In the genomic region with DNA sequence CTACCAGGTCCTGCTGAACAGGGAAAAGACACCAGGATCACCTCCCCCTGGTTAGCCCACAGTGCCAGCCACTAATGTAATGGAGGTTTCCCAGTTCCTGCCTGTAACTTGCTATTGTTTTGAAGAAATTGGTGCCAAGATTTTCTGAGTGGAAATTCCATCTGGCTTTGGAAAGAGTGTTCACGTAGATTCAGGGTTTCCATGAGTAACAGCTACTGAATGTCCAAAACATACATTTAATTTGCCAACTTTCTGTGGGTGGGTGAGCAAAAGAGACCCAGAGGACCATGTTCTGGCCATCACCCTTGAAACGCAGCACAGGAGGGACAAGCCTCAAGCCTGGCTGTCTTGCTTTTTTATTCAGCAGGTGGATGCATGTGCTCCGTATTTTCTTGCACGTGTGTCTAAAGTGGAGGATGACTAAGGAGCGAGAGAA, we compare ENCODE assay signal across 16 cellular contexts. TPM values are rescaled to one million over a fixed set of nuclear protein-coding genes. Genes with fewer than 3 reads are reported as not detected.
DNase-seq lines count a peak whose midpoint lies in the region; ATAC-seq, FAIRE-seq and TF ChIP-seq lines count a peak whose summit lies in the region.
"Had no signal": no experiment of that assay in that cellular context is flagged by ENCODE, and none has a peak within 500 bp of the region (broad histone marks: within the 10 kb centered on the region; RNA-seq: fewer than 3 reads in every experiment).

No MANE protein-coding gene starts in this region.

- H3K27me3 Mint-ChIP-seq in H9 (ENCODE audit: low read depth): no peaks in the 10 kb centered on the region

- POLR2A ChIA-PET in K562 (lab: Yijun Ruan, JAX): no interaction called here

- peaks cover 12 to 14% of the 10 kb centered on the region in 2 experiments for H3K4me1 Mint-ChIP-seq in H9
- H3K4me1 Mint-ChIP-seq: activated CD4-positive, alpha-beta T cell treated with anti-CD3 and anti-CD28 coated beads, Interleukin-2, amount 10 ng/mL, durations not matched to agents 24 days and 14 days had no signal

- DNase-seq in GM23248: peak; percentile 93
- no peak for DNase-seq in K562 (ENCODE audit: extremely low read depth in 1 of 4, low spot score in 3 of 4)
- DNase-seq in glomerular visceral epithelial cell (ENCODE audit: extremely low spot score): peak; percentile 26
- no peak for DNase-seq in H9
- no peak for DNase-seq in NCI-H82 treated with DMSO at 0.1 percent for 48 hours (lab: John Stamatoyannopoulos, UW; ENCODE audit: unreplicated experiment)
- no peak for DNase-seq in NCI-H2081 (lab: John Stamatoyannopoulos, UW)
- DNase-seq: activated CD4-positive, alpha-beta T cell treated with anti-CD3 and anti-CD28 coated beads, Interleukin-2, amount 10 ng/mL, durations not matched to agents 24 days and 14 days; activated T-cell treated with anti-CD3 and anti-CD28 coated beads, Interleukin-2, amount 50 U/mL, for 4 hours; NCI-H524; stimulated activated CD4-positive, alpha-beta T cell treated with anti-CD3 and anti-CD28 coated beads, Interleukin-1b, Interleukin-23, amount 100 ng/mL, for 48 hours had no signal

- H3K9me2 ChIP-seq in GM23248 (ENCODE audit: insufficient read depth): no peaks in the 10 kb centered on the region

- FAIRE-seq in K562 (lab: Jason Lieb, UNC): no peak
- FAIRE-seq: HTR-8/SVneo had no signal

- H3K56ac ChIP-seq in H9 (ENCODE audit: insufficient read length, low read depth, low read length): no peak overlapping the region

- no peaks in the 10 kb centered on the region for H3K9me3 ChIP-seq in GM23248 (ENCODE audit: low read depth)
- H3K9me3 ChIP-seq in K562 (replicated peaks; ENCODE audit: control insufficient read depth, insufficient read depth, low read depth, low read length): no peaks in the 10 kb centered on the region
- no peaks in the 10 kb centered on the region for H3K9me3 ChIP-seq in skeletal muscle satellite cell (replicated peaks; ENCODE audit: low read length)
- H3K9me3 ChIP-seq in H9 (ENCODE audit: control insufficient read depth, low read depth, low read length): no peaks in the 10 kb centered on the region

- no peaks in the 10 kb centered on the region for H4K20me1 ChIP-seq in GM23248 (ENCODE audit: insufficient read depth)
- H4K20me1 ChIP-seq in K562 (replicated peaks; ENCODE audit: control insufficient read depth, insufficient read depth, low read length): no peaks in the 10 kb centered on the region
- no peaks in the 10 kb centered on the region for H4K20me1 ChIP-seq in H9 (ENCODE audit: control insufficient read depth, insufficient read depth, insufficient read length)

- no peak overlapping the region for H2BK20ac ChIP-seq in H9 (ENCODE audit: low read depth, low read length, poor library complexity, severe bottlenecking)

- H3K36me3 Mint-ChIP-seq in H9 (ENCODE audit: insufficient read depth in 1 of 3, low read depth in 3 of 3): no peaks in the 10 kb centered on the region; a peak in 1 of 7 replicates
- H3K36me3 Mint-ChIP-seq: mesothelial cell of epicardium had no signal

- no peak overlapping the region for H3K4ac ChIP-seq in H9 (ENCODE audit: low read depth, low read length)

- ATAC-seq in K562: no peak
- no peak for ATAC-seq in HG03135 (IDR thresholded peaks at IDR 0.05; ENCODE audit: unreplicated experiment)
- ATAC-seq: activated T-cell treated with anti-CD3 and anti-CD28 coated beads, Interleukin-2, amount 50 U/mL, for 4 hours had no signal

- H3K79me1 ChIP-seq in H9 (ENCODE audit: insufficient read depth, low read depth, low read length, poor library complexity, severe bottlenecking): no peaks in the 10 kb centered on the region

- H3K4me3 ChIP-seq in GM23248: no peak overlapping the region
- no peak overlapping the region for H3K4me3 ChIP-seq in K562
- H3K4me3 ChIP-seq in skeletal muscle satellite cell (ENCODE audit: low read length): peak overlapping the region; percentile 14

- no peak overlapping the region for H2BK15ac ChIP-seq in H9 (ENCODE audit: low read depth, low read length)

- H3K9me1 ChIP-seq in K562 (ENCODE audit: control insufficient read depth, insufficient read depth, low read length): no peaks in the 10 kb centered on the region

- H3K36me3 ChIP-seq in GM23248 (ENCODE audit: low read depth) (no peaks in the 10 kb centered on the region), K562 (ENCODE audit: control insufficient read depth, insufficient read depth, low read length) (no peaks in the 10 kb centered on the region), skeletal muscle satellite cell (ENCODE audit: insufficient read depth, low read length) (no peaks in the 10 kb centered on the region)

- H4K91ac ChIP-seq in H9 (ENCODE audit: insufficient read length, low read depth, low read length): no peak overlapping the region

- H3K27ac ChIP-seq in GM23248 (peak overlapping the region; percentile 60), K562 (ENCODE audit: extremely low read depth, low read depth, low read length) (no peak overlapping the region), H9 (ENCODE audit: insufficient read length, low read depth, low read length) (no peak overlapping the region)
- H3K27ac ChIP-seq: C4-2B had no signal

- H3K9me3 Mint-ChIP-seq in H9: peaks cover 0 to under 1% of the 10 kb centered on the region in 2 experiments; a peak in 1 of 5 replicates
- H3K9me3 Mint-ChIP-seq: activated T-cell treated with anti-CD3 and anti-CD28 coated beads, Interleukin-2, amount 50 U/mL, for 4 hours; T-helper 1 cell treated with Interleukin-12 subunit alpha and Interleukin-12 subunit beta and Interleukin-4 antibody, amounts not matched to agents 30 μg/mL and 1 μg/mL, for 36 hours had no signal

- H3K4me2 ChIP-seq in GM23248 (ENCODE audit: unreplicated experiment) (peak overlapping the region; percentile 53), K562 (ENCODE audit: insufficient read depth, low read length) (no peak overlapping the region), skeletal muscle satellite cell (ENCODE audit: low read length) (peak overlapping the region; percentile 61), H9 (ENCODE audit: insufficient read depth, insufficient read length, low read length) (no peak overlapping the region)

- TF ChIP-seq CTCF in K562 (IDR thresholded peaks at IDR 0.05 in 2 of 3, conservative IDR thresholded peaks at IDR 0.05 in 1 of 3; ENCODE audit: insufficient read depth in 2 of 3, low read depth in 1 of 3, low read length in 3 of 3) (no peak), H9 (conservative IDR thresholded peaks at IDR 0.05) (no peak)

- no peak overlapping the region for H2BK120ac ChIP-seq in H9 (ENCODE audit: low read depth, low read length, poor library complexity, severe bottlenecking)

- H3T11ph ChIP-seq in H9 (ENCODE audit: low read length): no peak overlapping the region

- no peak overlapping the region for H2BK12ac ChIP-seq in H9 (ENCODE audit: insufficient read length, low read depth, low read length)

- H3K14ac ChIP-seq in H9 (ENCODE audit: insufficient read depth, low read length): no peak overlapping the region

- no peak overlapping the region for H3K18ac ChIP-seq in H9 (ENCODE audit: insufficient read length, low read depth, low read length)

- intact Hi-C loops in K562 (cut with micrococcal nuclease): no loop called here

- BruUV-seq in K562 (replicated peaks; lab: Mats Ljungman, UMichigan): no TSS peak

- WGBS in GM23248 (ENCODE audit: low coverage in 1 of 2, low lambda C conversion rate in 2 of 2, missing lambda C conversion rate in 2 of 2), 2 experiments: 1 to 3% methylated on average over 5 of the region's 5 CpGs
- 7% methylated on average over 5 of the region's 5 CpGs for whole genome bisulfite sequencing in K562 (ENCODE audit: insufficient coverage, low coverage, missing lambda C conversion rate)
- no CpG with 5 or more reads among the region's 5 CpGs for WGBS in H9 (ENCODE audit: extremely low coverage, insufficient read length, low lambda C conversion rate)

- no peak overlapping the region for H4K8ac ChIP-seq in H9 (replicated peaks; ENCODE audit: insufficient read length, low read depth, low read length)

- no peak for TF ChIP-seq EP300 in K562 (IDR thresholded peaks at IDR 0.05; ENCODE audit: low read length)

- TF ChIP-seq POLR2A in K562 (conservative IDR thresholded peaks at IDR 0.05): no peak

- no peaks in the 10 kb centered on the region for H3K27me3 ChIP-seq in GM23248 (replicated peaks; ENCODE audit: insufficient read depth)
- H3K27me3 ChIP-seq in K562 (ENCODE audit: control insufficient read depth in 2 of 2, insufficient read depth in 2 of 2, low read length in 2 of 2): no peaks in the 10 kb centered on the region
- H3K27me3 ChIP-seq in skeletal muscle satellite cell (ENCODE audit: control insufficient read depth, insufficient read depth, low read length): no peaks in the 10 kb centered on the region
- no peaks in the 10 kb centered on the region for H3K27me3 ChIP-seq in H9 (ENCODE audit: insufficient read depth, low read length)

- CTCF ChIA-PET in K562 (lab: Yijun Ruan, JAX; ENCODE audit: low intra/inter-chr PET ratio): no interaction called here

- no peak overlapping the region for H3K27ac Mint-ChIP-seq in H9
- H3K27ac Mint-ChIP-seq: activated CD4-positive, alpha-beta T cell treated with anti-CD3 and anti-CD28 coated beads, Interleukin-2, amount 10 ng/mL, durations not matched to agents 24 days and 14 days; mesothelial cell of epicardium; T-helper 1 cell treated with Interleukin-12 subunit alpha and Interleukin-12 subunit beta and Interleukin-4 antibody, amounts not matched to agents 30 μg/mL and 1 μg/mL, for 36 hours had no signal

- in situ Hi-C loops in GM23248 (cut with MboI) (no loop called here), K562 (cut with MboI) (no loop called here)

- no peak overlapping the region for H3K23ac ChIP-seq in H9 (ENCODE audit: insufficient read length, low read depth, low read length)

- no peak overlapping the region for H2AK5ac ChIP-seq in H9 (ENCODE audit: insufficient read length, low read length)

- H3K4me3 Mint-ChIP-seq in H9: no peak overlapping the region
- H3K4me3 Mint-ChIP-seq: activated CD4-positive, alpha-beta T cell treated with anti-CD3 and anti-CD28 coated beads, Interleukin-2, amount 10 ng/mL, durations not matched to agents 24 days and 14 days; activated T-cell treated with anti-CD3 and anti-CD28 coated beads, Interleukin-2, amount 50 U/mL, for 4 hours; mesothelial cell of epicardium; T-helper 1 cell treated with Interleukin-12 subunit alpha and Interleukin-12 subunit beta and Interleukin-4 antibody, amounts not matched to agents 30 μg/mL and 1 μg/mL, for 36 hours had no signal

- H4K5ac ChIP-seq in H9 (ENCODE audit: insufficient read length, low read depth, low read length): no peak overlapping the region

- H2BK5ac ChIP-seq in H9 (ENCODE audit: insufficient read length, low read length): no peak overlapping the region

- peaks cover 22% of the 10 kb centered on the region for H3F3A ChIP-seq in GM23248 (ENCODE audit: insufficient read depth)

- TF ChIP-seq RAD21 in K562 (CRISPR knock-in tag; conservative IDR thresholded peaks at IDR 0.05 in 1 of 2, IDR thresholded peaks at IDR 0.05 in 1 of 2): no peak

- peaks cover 16% of the 10 kb centered on the region for H3K4me1 ChIP-seq in GM23248 (ENCODE audit: insufficient read depth)
- peaks cover 0 to 27% of the 10 kb centered on the region in 2 experiments; a peak in 3 of 5 replicates for H3K4me1 ChIP-seq in K562 (replicated peaks in 1 of 2; ENCODE audit: control insufficient read depth in 2 of 2, insufficient read depth in 2 of 2, low read length in 2 of 2)
- H3K4me1 ChIP-seq in skeletal muscle satellite cell (ENCODE audit: control insufficient read depth, insufficient read depth, low read length): peaks cover 20% of the 10 kb centered on the region
- peaks cover 2% of the 10 kb centered on the region; the same call in 1 of the 2 replicates for H3K4me1 ChIP-seq in H9 (ENCODE audit: insufficient read depth, low read length)

- H3K23me2 ChIP-seq in H9 (ENCODE audit: insufficient read length, low read depth, low read length, poor library complexity, severe bottlenecking): no peaks in the 10 kb centered on the region

- H2AFZ ChIP-seq in GM23248 (no peak overlapping the region), K562 (ENCODE audit: low read depth, low read length) (0 out of 2 replicates have a peak overlapping the region, but pooled peaks have one; percentile 15), H9 (ENCODE audit: low read length) (no peak overlapping the region)

- no peaks in the 10 kb centered on the region for H3K79me2 ChIP-seq in GM23248 (ENCODE audit: insufficient read depth)
- no peaks in the 10 kb centered on the region for H3K79me2 ChIP-seq in K562 (ENCODE audit: control insufficient read depth, insufficient read depth, low read length)
- H3K79me2 ChIP-seq in H9 (ENCODE audit: insufficient read depth, low read length): no peaks in the 10 kb centered on the region

- H3K9ac ChIP-seq in GM23248 (peak overlapping the region; percentile 13; the same call in 1 of the 2 replicates), K562 (ENCODE audit: insufficient read depth in 1 of 2, low read depth in 2 of 2, low read length in 2 of 2) (no peak overlapping the region), skeletal muscle satellite cell (ENCODE audit: low read depth, low read length) (peak overlapping the region; percentile 30), H9 (ENCODE audit: extremely low read depth, insufficient read length, low read length) (no peak overlapping the region)

RNA-seq across cellular contexts. Expression of gene DKK3, which starts 8.8 kb away (rescaled TPM):
- 189 and 225 TPM in 2 replicates for total RNA-seq in GM23248 (2014; rRNA removed; shearing (Covaris generic))
- polyA plus RNA-seq in GM23248 (2016; fragmentation: Nextera tagmentation; extraction: Ambion mirVana) (237 and 239 TPM in 2 replicates), K562 (2011; rRNA removed) (0.14 TPM in 1 of 2 replicates, not detected in the other), K562 (2014; fragmentation: Illumina TruSeq; extraction: Trizol) (not detected in 2 replicates), K562 (2014; fragmentation: Nextera tagmentation; extraction: Ambion mirVana) (not detected), K562 (2014; rRNA removed) (0.85 TPM in 1 of 2 replicates, not detected in the other)
- total RNA-seq in K562 (2011; cell fraction: chromatin; rRNA removed; ENCODE audit: low replicate concordance): not detected in 2 replicates
- total RNA-seq in K562 (2011; cell fraction: nucleolus; rRNA removed): not detected in 2 replicates
- not detected in 2 replicates for total RNA-seq in K562 (2011; cell fraction: nucleoplasm; rRNA removed)
- total RNA-seq in K562 (2014; rRNA removed) (not detected in 2 replicates), K562 (2014; rRNA removed; fragmentation: Illumina TruSeq; extraction: Trizol) (not detected in 2 replicates), K562 (2015; rRNA removed; fragmentation: Illumina TruSeq; extraction: Trizol) (not detected in 2 replicates), K562 (2021) (0.38 and 0.40 TPM in 2 replicates), H9 (2021) (16.2 and 17.1 TPM in 2 replicates)
- not detected in 2 replicates for polyA plus RNA-seq in K562 (2011; cell fraction: cytosol; rRNA removed)
- not detected in 2 replicates for polyA plus RNA-seq in K562 (2011; cell fraction: nucleus; rRNA removed)
- polyA plus RNA-seq in K562 (2012): not detected in 2 replicates
- polyA minus RNA-seq in K562 (2011; rRNA and poly(A)+ RNA removed): not detected in 2 replicates
- polyA minus RNA-seq in K562 (2011; cell fraction: cytosol; rRNA and poly(A)+ RNA removed): not detected in 2 replicates
- not detected in 2 replicates for polyA minus RNA-seq in K562 (2011; cell fraction: nucleus; rRNA and poly(A)+ RNA removed)
- total RNA-seq in skeletal muscle satellite cell (2012; rRNA removed): 11.8 and 17.0 TPM in 2 replicates
- total RNA-seq: activated CD4-positive, alpha-beta T cell treated with anti-CD3 and anti-CD28 coated beads, Interleukin-2, amount 10 ng/mL, durations not matched to agents 24 days and 14 days had no signal

Comparison
In these comparisons a context has a peak if more than half of its experiments do, and no peak if none do; other contexts are left out.
1. DNase-seq: peak in GM23248 (single experiment) and glomerular visceral epithelial cell (single experiment); none in K562 (0 of 4), H9 (single experiment), NCI-H82 treated with DMSO at 0.1 percent for 48 hours (single experiment) and NCI-H2081 (0 of 2).
2. H3K4me2 ChIP-seq: peak in GM23248 (single experiment) and skeletal muscle satellite cell (single experiment); none in K562 (single experiment) and H9 (single experiment).
3. H3K9ac ChIP-seq: peak in GM23248 (single experiment) and skeletal muscle satellite cell (single experiment); none in K562 (0 of 2) and H9 (single experiment).